In genomic region chr6:137097057-137097456, GRCh38 we compare ENCODE assay signal across 1 cellular context.
TF ChIP-seq lines count a peak whose summit lies in the region.

No MANE protein-coding gene starts in this region.

TF ChIP-seq in GM12878, 131 proteins besides CTCF, POLR2A, EP300 and RAD21 (continued from another document and continues in another):
- TF ChIP-seq E2F8 (IDR thresholded peaks at IDR 0.05; ENCODE audit: low read depth, partially characterized antibody) (no peak), NR2C1 (IDR thresholded peaks at IDR 0.05) (no peak), TARDBP (IDR thresholded peaks at IDR 0.05; ENCODE audit: borderline replicate concordance) (no peak), FOXK2 (IDR thresholded peaks at IDR 0.05) (no peak), EZH2 (IDR thresholded peaks at IDR 0.05; ENCODE audit: borderline replicate concordance, control insufficient read depth, low read depth, low read length) (no peak), JUNB (IDR thresholded peaks at IDR 0.05) (peak; percentile 75), IKZF1 (conservative IDR thresholded peaks at IDR 0.05) (no peak), BCL11A (IDR thresholded peaks at IDR 0.05; ENCODE audit: low read depth, low read length) (peak; percentile 20; the same call in 1 of the 2 replicates), SREBF1 (IDR thresholded peaks at IDR 0.05; ENCODE audit: low read length) (no peak), NKRF (conservative IDR thresholded peaks at IDR 0.05) (no peak), SRF (IDR thresholded peaks at IDR 0.05; ENCODE audit: low read depth in 2 of 2, low read length in 2 of 2) (no peak), MEF2B (IDR thresholded peaks at IDR 0.05; ENCODE audit: partially characterized antibody, poor library complexity, severe bottlenecking) (peak; percentile 63), BACH1 (IDR thresholded peaks at IDR 0.05; ENCODE audit: borderline replicate concordance) (no peak), CBX5 (IDR thresholded peaks at IDR 0.05; ENCODE audit: low read depth) (no peak), ZNF384 (IDR thresholded peaks at IDR 0.05; ENCODE audit: borderline replicate concordance, low read depth, low read length) (peak; percentile 50; the same call in 1 of the 2 replicates), NRF1 (conservative IDR thresholded peaks at IDR 0.05; ENCODE audit: low read depth, low read length) (no peak), SMAD1 (IDR thresholded peaks at IDR 0.05; ENCODE audit: low read depth, partially characterized antibody) (peak; percentile 14), SMC3 (IDR thresholded peaks at IDR 0.05; ENCODE audit: borderline replicate concordance, low read length) (peak; percentile 9; the same call in 1 of the 2 replicates), REST (IDR thresholded peaks at IDR 0.05; ENCODE audit: low read depth, low read length) (no peak), YBX1 (IDR thresholded peaks at IDR 0.05) (no peak), RELB (IDR thresholded peaks at IDR 0.05; ENCODE audit: low read depth) (no peak), DPF2 (IDR thresholded peaks at IDR 0.05) (no peak), CREB1 (IDR thresholded peaks at IDR 0.05; ENCODE audit: low read depth) (peak; percentile 56; the same call in 1 of the 2 replicates), FOXM1 (IDR thresholded peaks at IDR 0.05; ENCODE audit: low read depth, low read length) (peak; percentile 55; the same call in 1 of the 2 replicates), TCF12 (IDR thresholded peaks at IDR 0.05; ENCODE audit: low read depth, low read length) (peak; percentile 58; the same call in 1 of the 2 replicates), MTA3 (IDR thresholded peaks at IDR 0.05; ENCODE audit: borderline replicate concordance, low read length) (no peak), IKZF2 (IDR thresholded peaks at IDR 0.05) (no peak), WRNIP1 (IDR thresholded peaks at IDR 0.05; ENCODE audit: borderline replicate concordance, low read depth, low read length) (no peak), PAX5 (IDR thresholded peaks at IDR 0.05; ENCODE audit: borderline replicate concordance, low read depth, low read length) (no peak), HDAC6 (IDR thresholded peaks at IDR 0.05; ENCODE audit: unreplicated experiment) (no peak), RFX5 (IDR thresholded peaks at IDR 0.05; ENCODE audit: low read depth, low read length) (no peak), POU2F2 (IDR thresholded peaks at IDR 0.05; ENCODE audit: borderline replicate concordance, low read depth, low read length) (peak; percentile 92), GABPA (IDR thresholded peaks at IDR 0.05; ENCODE audit: low read depth) (0 out of 2 replicates have a peak, but pooled peaks have one; percentile 8), CREM (IDR thresholded peaks at IDR 0.05; ENCODE audit: low read depth) (peak; percentile 44; the same call in 1 of the 2 replicates), IRF4 (IDR thresholded peaks at IDR 0.05; ENCODE audit: low read depth, low read length) (0 out of 2 replicates have a peak, but pooled peaks have one; percentile 25), CEBPB (IDR thresholded peaks at IDR 0.05; ENCODE audit: borderline replicate concordance in 1 of 2, low read depth in 2 of 2, low read length in 2 of 2) (peak in 1 of 2 experiments; percentile 73; a peak in 2 of 4 replicates), BHLHE40 (IDR thresholded peaks at IDR 0.05; ENCODE audit: borderline replicate concordance in 1 of 2, low read depth in 2 of 2, low read length in 1 of 2) (peak in 1 of 2 experiments; percentile 37; a peak in 1 of 4 replicates), RUNX3 (IDR thresholded peaks at IDR 0.05; ENCODE audit: low read length) (peak; percentile 54; the same call in 1 of the 2 replicates), RB1 (IDR thresholded peaks at IDR 0.05; ENCODE audit: borderline replicate concordance) (no peak)
- TF ChIP-seq, protein P1, sequence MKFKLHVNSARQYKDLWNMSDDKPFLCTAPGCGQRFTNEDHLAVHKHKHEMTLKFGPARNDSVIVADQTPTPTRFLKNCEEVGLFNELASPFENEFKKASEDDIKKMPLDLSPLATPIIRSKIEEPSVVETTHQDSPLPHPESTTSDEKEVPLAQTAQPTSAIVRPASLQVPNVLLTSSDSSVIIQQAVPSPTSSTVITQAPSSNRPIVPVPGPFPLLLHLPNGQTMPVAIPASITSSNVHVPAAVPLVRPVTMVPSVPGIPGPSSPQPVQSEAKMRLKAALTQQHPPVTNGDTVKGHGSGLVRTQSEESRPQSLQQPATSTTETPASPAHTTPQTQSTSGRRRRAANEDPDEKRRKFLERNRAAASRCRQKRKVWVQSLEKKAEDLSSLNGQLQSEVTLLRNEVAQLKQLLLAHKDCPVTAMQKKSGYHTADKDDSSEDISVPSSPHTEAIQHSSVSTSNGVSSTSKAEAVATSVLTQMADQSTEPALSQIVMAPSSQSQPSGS (IDR thresholded peaks at IDR 0.05; ENCODE audit: low read length), result peak; percentile 89
- TF ChIP-seq, protein P2, sequence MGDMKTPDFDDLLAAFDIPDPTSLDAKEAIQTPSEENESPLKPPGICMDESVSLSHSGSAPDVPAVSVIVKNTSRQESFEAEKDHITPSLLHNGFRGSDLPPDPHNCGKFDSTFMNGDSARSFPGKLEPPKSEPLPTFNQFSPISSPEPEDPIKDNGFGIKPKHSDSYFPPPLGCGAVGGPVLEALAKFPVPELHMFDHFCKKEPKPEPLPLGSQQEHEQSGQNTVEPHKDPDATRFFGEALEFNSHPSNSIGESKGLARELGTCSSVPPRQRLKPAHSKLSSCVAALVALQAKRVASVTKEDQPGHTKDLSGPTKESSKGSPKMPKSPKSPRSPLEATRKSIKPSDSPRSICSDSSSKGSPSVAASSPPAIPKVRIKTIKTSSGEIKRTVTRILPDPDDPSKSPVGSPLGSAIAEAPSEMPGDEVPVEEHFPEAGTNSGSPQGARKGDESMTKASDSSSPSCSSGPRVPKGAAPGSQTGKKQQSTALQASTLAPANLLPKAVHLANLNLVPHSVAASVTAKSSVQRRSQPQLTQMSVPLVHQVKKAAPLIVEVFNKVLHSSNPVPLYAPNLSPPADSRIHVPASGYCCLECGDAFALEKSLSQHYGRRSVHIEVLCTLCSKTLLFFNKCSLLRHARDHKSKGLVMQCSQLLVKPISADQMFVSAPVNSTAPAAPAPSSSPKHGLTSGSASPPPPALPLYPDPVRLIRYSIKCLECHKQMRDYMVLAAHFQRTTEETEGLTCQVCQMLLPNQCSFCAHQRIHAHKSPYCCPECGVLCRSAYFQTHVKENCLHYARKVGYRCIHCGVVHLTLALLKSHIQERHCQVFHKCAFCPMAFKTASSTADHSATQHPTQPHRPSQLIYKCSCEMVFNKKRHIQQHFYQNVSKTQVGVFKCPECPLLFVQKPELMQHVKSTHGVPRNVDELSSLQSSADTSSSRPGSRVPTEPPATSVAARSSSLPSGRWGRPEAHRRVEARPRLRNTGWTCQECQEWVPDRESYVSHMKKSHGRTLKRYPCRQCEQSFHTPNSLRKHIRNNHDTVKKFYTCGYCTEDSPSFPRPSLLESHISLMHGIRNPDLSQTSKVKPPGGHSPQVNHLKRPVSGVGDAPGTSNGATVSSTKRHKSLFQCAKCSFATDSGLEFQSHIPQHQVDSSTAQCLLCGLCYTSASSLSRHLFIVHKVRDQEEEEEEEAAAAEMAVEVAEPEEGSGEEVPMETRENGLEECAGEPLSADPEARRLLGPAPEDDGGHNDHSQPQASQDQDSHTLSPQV (IDR thresholded peaks at IDR 0.05), result no peak
- TF ChIP-seq, protein P3, sequence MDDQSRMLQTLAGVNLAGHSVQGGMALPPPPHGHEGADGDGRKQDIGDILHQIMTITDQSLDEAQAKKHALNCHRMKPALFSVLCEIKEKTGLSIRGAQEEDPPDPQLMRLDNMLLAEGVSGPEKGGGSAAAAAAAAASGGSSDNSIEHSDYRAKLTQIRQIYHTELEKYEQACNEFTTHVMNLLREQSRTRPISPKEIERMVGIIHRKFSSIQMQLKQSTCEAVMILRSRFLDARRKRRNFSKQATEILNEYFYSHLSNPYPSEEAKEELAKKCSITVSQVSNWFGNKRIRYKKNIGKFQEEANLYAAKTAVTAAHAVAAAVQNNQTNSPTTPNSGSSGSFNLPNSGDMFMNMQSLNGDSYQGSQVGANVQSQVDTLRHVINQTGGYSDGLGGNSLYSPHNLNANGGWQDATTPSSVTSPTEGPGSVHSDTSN (IDR thresholded peaks at IDR 0.05; ENCODE audit: insufficient replicate concordance, low read depth, low read length), result peak; percentile 22
